Comparison of ENCODE assay signal across 13 cellular contexts in genomic region chr12:24012528-24012927, GRCh38.
DNase-seq lines count a peak whose midpoint lies in the region; ATAC-seq, FAIRE-seq and TF ChIP-seq lines count a peak whose summit lies in the region.
"Had no signal": no experiment of that assay in that cellular context is flagged by ENCODE, and none has a peak within 500 bp of the region (broad histone marks: within the 10 kb centered on the region; RNA-seq: fewer than 3 reads in every experiment).

No MANE protein-coding gene starts in this region.

- BruUV-seq in HepG2 (replicated peaks; lab: Mats Ljungman, UMichigan), result no TSS peak

- peak; percentile 37; the same call in 2 of the 3 replicates for ATAC-seq in HepG2
- no peak for ATAC-seq in left colon
- no peak for ATAC-seq in GM21526 (IDR thresholded peaks at IDR 0.05; ENCODE audit: low FRiP score, unreplicated experiment)
- no peak for ATAC-seq in HG02938 (IDR thresholded peaks at IDR 0.05; ENCODE audit: unreplicated experiment)
- ATAC-seq: body of pancreas, T-cell had no signal

- H3K27me3 ChIP-seq in Karpas-422 (ENCODE audit: low read length) (no peaks in the 10 kb centered on the region), brain microvascular endothelial cell (replicated peaks) (no peaks in the 10 kb centered on the region), HepG2 (ENCODE audit: control insufficient read depth in 1 of 2, insufficient read depth in 2 of 2, low read length in 2 of 2) (no peaks in the 10 kb centered on the region)
- H3K27me3 ChIP-seq: body of pancreas had no signal

- CTCF ChIA-PET in HepG2 (lab: Yijun Ruan, JAX; ENCODE audit: low intra/inter-chr PET ratio, low total read pairs), result interaction anchor here (0.7 kb wide), 1 partner anchor 584 kb away, joined by 3 read pairs; no protein-coding TSS in a partner anchor

- POLR2A ChIA-PET in HepG2 (lab: Yijun Ruan, JAX), result no interaction called here

- TF ChIP-seq RAD21 in HepG2 (CRISPR knock-in tag; IDR thresholded peaks at IDR 0.05), result no peak

- H3K4me2 ChIP-seq in Karpas-422 (ENCODE audit: low read depth, low read length, poor library complexity, severe bottlenecking) (no peak overlapping the region), HepG2 (ENCODE audit: low read depth, low read length) (no peak overlapping the region)

- in situ Hi-C loops in brain microvascular endothelial cell (cut with HindIII; ENCODE audit: low pct_ligation_motif_present, low sequenced_read_pairs), result no loop called here
- in situ Hi-C loops in HepG2 (cut with HindIII; ENCODE audit: extremely low pct_ligation_motif_present, low pct_unique_long_range_greater_than_20kb), result loop anchor here (25.0 kb wide), 1 partner anchor 550 kb away; no protein-coding TSS in a partner anchor

- H4K20me1 ChIP-seq in Karpas-422 (ENCODE audit: insufficient read depth, low read depth, low read length), result no peaks in the 10 kb centered on the region
- no peaks in the 10 kb centered on the region for H4K20me1 ChIP-seq in HepG2 (ENCODE audit: insufficient read depth, low read length)

- H3K27ac ChIP-seq in Karpas-422 (ENCODE audit: low read length) (no peak overlapping the region), brain microvascular endothelial cell (no peak overlapping the region), HepG2 (ENCODE audit: extremely low read length, insufficient read depth, low read length) (no peak overlapping the region)
- H3K27ac ChIP-seq: body of pancreas had no signal

- DNase-seq in DMS53 treated with DMSO at 0.1 percent for 48 hours (lab: John Stamatoyannopoulos, UW; ENCODE audit: unreplicated experiment) (peak; percentile 99), Karpas-422 (peak; percentile 46), brain microvascular endothelial cell (no peak), HepG2 (ENCODE audit: low spot score) (peak; percentile 28), left colon (no peak), NCI-H2081 treated with DMSO at 0.1 percent for 48 hours (lab: John Stamatoyannopoulos, UW) (no peak)
- DNase-seq: activated CD4-positive, alpha-beta T cell treated with anti-CD3 and anti-CD28 coated beads, Interleukin-2, amount 10 ng/mL, durations not matched to agents 7 days and 5 days; body of pancreas; CD8-positive, alpha-beta memory T cell; immature natural killer cell; T-cell had no signal

- no peaks in the 10 kb centered on the region for H3K4me1 ChIP-seq in Karpas-422 (ENCODE audit: low read length)
- H3K4me1 ChIP-seq in HepG2 (ENCODE audit: insufficient read depth, low read length), result peaks cover 35% of the 10 kb centered on the region
- H3K4me1 ChIP-seq: body of pancreas had no signal

- H3K9me3 ChIP-seq in Karpas-422 (ENCODE audit: low read length) (no peaks in the 10 kb centered on the region), HepG2 (ENCODE audit: low read length) (no peaks in the 10 kb centered on the region)
- H3K9me3 ChIP-seq: body of pancreas had no signal

- WGBS in HepG2 (ENCODE audit: low lambda C conversion rate), result 100% methylated on average over 1 of the region's 1 CpG

- TF ChIP-seq EP300 in HepG2 (IDR thresholded peaks at IDR 0.05; ENCODE audit: low read depth in 2 of 2, low read length in 2 of 2) (no peak), HepG2 (CRISPR knock-in tag; IDR thresholded peaks at IDR 0.05; ENCODE audit: borderline replicate concordance) (no peak)

- no peaks in the 10 kb centered on the region for H3K9me2 ChIP-seq in Karpas-422 (replicated peaks; ENCODE audit: insufficient read depth, low read length)

- intact Hi-C loops in HepG2 (cut with micrococcal nuclease; ENCODE audit: unreplicated experiment) (loop anchor here (1.0 kb wide), 2 partner anchors 258 to 767 kb away; no protein-coding TSS in a partner anchor), left colon (cut with DNase I, micrococcal nuclease) (no loop called here)

- TF ChIP-seq POLR2A in HepG2 (IDR thresholded peaks at IDR 0.05; ENCODE audit: insufficient read depth in 1 of 2, low read depth in 2 of 2, low read length in 2 of 2), result no peak

- H3K4me3 ChIP-seq in Karpas-422 (ENCODE audit: low read length), result no peak overlapping the region
- H3K4me3 ChIP-seq in brain microvascular endothelial cell (ENCODE audit: low read depth, low read length), result no peak overlapping the region
- H3K4me3 ChIP-seq in HepG2 (replicated peaks in 1 of 3; ENCODE audit: insufficient read depth in 1 of 3, low read depth in 2 of 3, low read length in 3 of 3), result no peak overlapping the region
- H3K4me3 ChIP-seq: body of pancreas had no signal

- H3K9ac ChIP-seq in Karpas-422 (ENCODE audit: low read length) (no peak overlapping the region), HepG2 (ENCODE audit: insufficient read depth, low read depth, low read length) (no peak overlapping the region)

- peak; percentile 44 for TF ChIP-seq CTCF in brain microvascular endothelial cell (IDR thresholded peaks at IDR 0.05; ENCODE audit: low read depth, low read length, missing control alignments)
- peak; percentile 64 for TF ChIP-seq CTCF in HepG2 (CRISPR knock-in tag; IDR thresholded peaks at IDR 0.05)

- FAIRE-seq in HepG2 (lab: Jason Lieb, UNC), result peak; percentile 4

- H3K36me3 ChIP-seq in Karpas-422 (ENCODE audit: insufficient read depth, low read length) (no peaks in the 10 kb centered on the region), brain microvascular endothelial cell (replicated peaks) (no peaks in the 10 kb centered on the region), HepG2 (replicated peaks in 1 of 2; ENCODE audit: control insufficient read depth in 1 of 2, insufficient read depth in 2 of 2, low read length in 2 of 2) (0 out of 5 replicates have a peak, but pooled peaks cover 0 to 1% of the 10 kb centered on the region in 2 experiments)

- H2AFZ ChIP-seq in Karpas-422 (ENCODE audit: low read length) (no peak overlapping the region), HepG2 (ENCODE audit: low read length) (no peak overlapping the region)

- H3K79me2 ChIP-seq in Karpas-422 (ENCODE audit: low read length) (no peaks in the 10 kb centered on the region), HepG2 (ENCODE audit: insufficient read depth, low read length) (peaks cover 32% of the 10 kb centered on the region)

TF ChIP-seq in HepG2, 621 proteins besides CTCF, POLR2A, EP300 and RAD21:
- no peak for TF ChIP-seq KAT8 (CRISPR knock-in tag; IDR thresholded peaks at IDR 0.05)
- TF ChIP-seq ZNF431 (CRISPR knock-in tag; IDR thresholded peaks at IDR 0.05; ENCODE audit: borderline replicate concordance, low read depth), result no peak
- TF ChIP-seq GATAD2A (CRISPR knock-in tag; IDR thresholded peaks at IDR 0.05), result 0 out of 2 replicates have a peak, but pooled peaks have one; percentile 20
- TF ChIP-seq STAG1 (CRISPR knock-in tag; IDR thresholded peaks at IDR 0.05), result peak; percentile 80
- peak; percentile 39 for TF ChIP-seq SMC3 (IDR thresholded peaks at IDR 0.05; ENCODE audit: low read length)

Comparison
In these comparisons a context has a peak if more than half of its experiments do, and no peak if none do; other contexts are left out.
1. DNase-seq: peak in DMS53 treated with DMSO at 0.1 percent for 48 hours (single experiment), Karpas-422 (single experiment) and HepG2 (single experiment); none in brain microvascular endothelial cell (single experiment), left colon (0 of 2) and NCI-H2081 treated with DMSO at 0.1 percent for 48 hours (single experiment).